In the genomic region with DNA sequence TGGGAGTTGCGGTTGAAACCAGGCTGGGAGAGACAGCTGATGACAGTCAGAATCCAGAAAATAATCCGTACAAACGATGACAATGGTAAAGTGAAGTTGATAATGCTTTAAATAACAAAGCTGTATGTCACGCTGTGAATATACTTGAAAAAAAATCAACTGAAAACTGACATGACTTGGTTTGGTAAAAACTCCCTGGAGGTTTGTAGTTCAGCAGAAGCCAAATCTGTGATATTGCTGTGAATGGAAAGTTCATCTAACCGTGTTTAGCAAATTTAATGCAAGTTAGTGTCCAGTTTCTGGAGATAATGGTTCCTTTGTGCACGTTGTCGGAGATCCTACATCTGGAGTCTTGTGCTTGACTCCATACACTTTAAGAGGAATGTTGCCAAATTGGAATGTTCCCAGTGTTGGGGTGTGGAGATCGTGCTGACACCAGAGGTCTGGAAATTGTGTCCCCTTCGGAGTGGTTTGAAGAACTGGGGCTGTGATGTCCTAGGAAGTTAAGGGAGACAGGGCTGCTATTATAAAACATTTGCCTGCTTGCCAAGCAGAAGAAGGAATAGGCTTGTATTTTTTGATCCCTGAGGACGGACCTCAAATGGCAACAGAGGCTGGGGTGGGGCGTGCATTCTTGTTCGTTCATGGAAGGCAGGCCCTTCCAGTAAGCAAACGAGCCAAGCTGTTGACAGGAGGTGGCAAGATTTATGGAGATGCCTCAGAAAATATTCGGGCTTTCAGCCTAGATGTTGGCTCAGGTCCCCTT, we compare ENCODE assay signal across 10 cellular contexts. TPM values are rescaled to one million over a fixed set of nuclear protein-coding genes. Genes with fewer than 3 reads are reported as not detected.
DNase-seq lines count a peak whose midpoint lies in the region; ATAC-seq, FAIRE-seq and TF ChIP-seq lines count a peak whose summit lies in the region.
"Had no signal": no experiment of that assay in that cellular context is flagged by ENCODE, and none has a peak within 500 bp of the region (broad histone marks: within the 10 kb centered on the region; RNA-seq: fewer than 3 reads in every experiment).

No MANE protein-coding gene starts in this region.

- in situ Hi-C loops in HepG2 (cut with HindIII; ENCODE audit: extremely low pct_ligation_motif_present, low pct_unique_long_range_greater_than_20kb) = no loop called here

- no peak for TF ChIP-seq EP300 in HepG2 (IDR thresholded peaks at IDR 0.05; ENCODE audit: low read depth in 2 of 2, low read length in 2 of 2)
- TF ChIP-seq EP300 in HepG2 (CRISPR knock-in tag; IDR thresholded peaks at IDR 0.05; ENCODE audit: borderline replicate concordance) = no peak

- no peaks in the 10 kb centered on the region for H3K9me2 ChIP-seq in OCI-LY7 (ENCODE audit: insufficient read depth, low read length)

- H3K9me3 Mint-ChIP-seq in activated CD4-positive, alpha-beta T cell treated with anti-CD3 and anti-CD28 coated beads, Interleukin-2, amount 10 ng/mL, durations not matched to agents 24 days and 14 days = peaks cover 4% of the 10 kb centered on the region
- H3K9me3 Mint-ChIP-seq in neural progenitor cell = peaks cover 8% of the 10 kb centered on the region

- H3F3A ChIP-seq in neural progenitor cell (ENCODE audit: low read depth) = no peaks in the 10 kb centered on the region

- H3K4me2 ChIP-seq in HepG2 (ENCODE audit: low read depth, low read length) (no peak overlapping the region), OCI-LY7 (ENCODE audit: low read length) (no peak overlapping the region), neural progenitor cell (no peak overlapping the region)

- no peak overlapping the region for H3K4me3 Mint-ChIP-seq in activated CD4-positive, alpha-beta T cell treated with anti-CD3 and anti-CD28 coated beads, Interleukin-2, amount 10 ng/mL, durations not matched to agents 24 days and 14 days
- no peak overlapping the region for H3K4me3 Mint-ChIP-seq in neural progenitor cell

- no peak for TF ChIP-seq POLR2A in HepG2 (IDR thresholded peaks at IDR 0.05; ENCODE audit: insufficient read depth in 1 of 2, low read depth in 2 of 2, low read length in 2 of 2)

- no peak for FAIRE-seq in HepG2 (lab: Jason Lieb, UNC)
- FAIRE-seq: islet of Langerhans had no signal

- no TSS peak for BruUV-seq in HepG2 (replicated peaks; lab: Mats Ljungman, UMichigan)
- no TSS peak for BruUV-seq in OCI-LY7 (replicated peaks; lab: Mats Ljungman, UMichigan)

- H3K4me3 ChIP-seq in liver (ENCODE audit: low read depth in 1 of 3, low read length in 3 of 3) (no peak overlapping the region), HepG2 (replicated peaks in 1 of 3; ENCODE audit: insufficient read depth in 1 of 3, low read depth in 2 of 3, low read length in 3 of 3) (no peak overlapping the region), OCI-LY7 (ENCODE audit: low read depth, low read length, poor library complexity, severe bottlenecking) (no peak overlapping the region), neural progenitor cell (no peak overlapping the region)

- H2AFZ ChIP-seq in HepG2 (ENCODE audit: low read length) (no peak overlapping the region), OCI-LY7 (ENCODE audit: low read length) (no peak overlapping the region), neural progenitor cell (replicated peaks) (no peak overlapping the region)

- no peak overlapping the region for H3K9ac ChIP-seq in liver (ENCODE audit: low read depth in 1 of 2, low read length in 2 of 2)
- H3K9ac ChIP-seq in HepG2 (ENCODE audit: insufficient read depth, low read depth, low read length) = no peak overlapping the region
- no peak overlapping the region for H3K9ac ChIP-seq in neural progenitor cell

- TF ChIP-seq CTCF in liver (IDR thresholded peaks at IDR 0.05; ENCODE audit: low read depth, low read length, missing input control) (no peak), HepG2 (CRISPR knock-in tag; IDR thresholded peaks at IDR 0.05) (no peak), OCI-LY7 (conservative IDR thresholded peaks at IDR 0.05; ENCODE audit: low read length) (no peak), neural progenitor cell (IDR thresholded peaks at IDR 0.05) (no peak)

- peaks cover 10% of the 10 kb centered on the region for H3K27me3 Mint-ChIP-seq in activated CD4-positive, alpha-beta T cell treated with anti-CD3 and anti-CD28 coated beads, Interleukin-2, amount 10 ng/mL, durations not matched to agents 24 days and 14 days
- H3K27me3 Mint-ChIP-seq in neural progenitor cell (ENCODE audit: insufficient read depth, low read depth) = no peaks in the 10 kb centered on the region

- intact Hi-C loops in HepG2 (cut with micrococcal nuclease; ENCODE audit: unreplicated experiment) = loop anchor here (10.0 kb wide), 1 partner anchor 150 kb away; no protein-coding TSS in a partner anchor
- intact Hi-C loops in activated CD4-positive, alpha-beta T cell treated with anti-CD3 and anti-CD28 coated beads, Interleukin-2, amount 10 ng/mL, durations not matched to agents 24 days and 14 days (cut with micrococcal nuclease) = no loop called here
- intact Hi-C loops in OCI-LY7 (cut with micrococcal nuclease; ENCODE audit: unreplicated experiment) = no loop called here

- H3K9me3 ChIP-seq in liver (ENCODE audit: control insufficient read depth in 4 of 4, low read length in 3 of 4) (no peaks in the 10 kb centered on the region), HepG2 (ENCODE audit: low read length) (no peaks in the 10 kb centered on the region), OCI-LY7 (ENCODE audit: low read length) (no peaks in the 10 kb centered on the region), neural progenitor cell (ENCODE audit: low read depth) (no peaks in the 10 kb centered on the region)

- H3K27me3 ChIP-seq in liver (ENCODE audit: control insufficient read depth in 4 of 4, insufficient read depth in 4 of 4, low read length in 3 of 4) (no peaks in the 10 kb centered on the region), HepG2 (ENCODE audit: control insufficient read depth in 1 of 2, insufficient read depth in 2 of 2, low read length in 2 of 2) (no peaks in the 10 kb centered on the region), neural progenitor cell (no peaks in the 10 kb centered on the region)

- POLR2A ChIA-PET in HepG2 (lab: Yijun Ruan, JAX) = no interaction called here
- POLR2A ChIA-PET in OCI-LY7 (lab: Charles Lee) = interaction anchor here (0.7 kb wide), 1 partner anchor 836 kb away, joined by 3 read pairs; no protein-coding TSS in a partner anchor

- peaks cover 8 to 49% (median 34%) of the 10 kb centered on the region in 4 donors for H3K4me1 ChIP-seq in liver (ENCODE audit: control insufficient read depth in 4 of 4, insufficient read depth in 4 of 4, low read length in 3 of 4)
- H3K4me1 ChIP-seq in HepG2 (ENCODE audit: insufficient read depth, low read length) = peaks cover 42% of the 10 kb centered on the region
- no peaks in the 10 kb centered on the region for H3K4me1 ChIP-seq in OCI-LY7 (ENCODE audit: insufficient read depth, low read length, poor library complexity, severe bottlenecking)
- H3K4me1 ChIP-seq in neural progenitor cell = peaks cover 3% of the 10 kb centered on the region

- WGBS in liver = 74% methylated on average over 14 of the region's 14 CpGs
- 95% methylated on average over 14 of the region's 14 CpGs for WGBS in HepG2 (ENCODE audit: low lambda C conversion rate)

- peaks cover 2% of the 10 kb centered on the region for H3K36me3 Mint-ChIP-seq in activated CD4-positive, alpha-beta T cell treated with anti-CD3 and anti-CD28 coated beads, Interleukin-2, amount 10 ng/mL, durations not matched to agents 24 days and 14 days (ENCODE audit: low read depth)
- peaks cover 12% of the 10 kb centered on the region for H3K36me3 Mint-ChIP-seq in neural progenitor cell

- TF ChIP-seq RAD21 in liver (IDR thresholded peaks at IDR 0.05) (no peak), HepG2 (CRISPR knock-in tag; IDR thresholded peaks at IDR 0.05) (no peak)

- H3K79me2 ChIP-seq in HepG2 (ENCODE audit: insufficient read depth, low read length) (peaks cover 46% of the 10 kb centered on the region), OCI-LY7 (ENCODE audit: insufficient read depth, low read depth, low read length) (no peaks in the 10 kb centered on the region), neural progenitor cell (ENCODE audit: low read depth) (peaks cover 14% of the 10 kb centered on the region)

- ATAC-seq in HepG2 = no peak

- no peak overlapping the region for H3K27ac Mint-ChIP-seq in activated CD4-positive, alpha-beta T cell treated with anti-CD3 and anti-CD28 coated beads, Interleukin-2, amount 10 ng/mL, durations not matched to agents 24 days and 14 days
- H3K27ac Mint-ChIP-seq in neural progenitor cell = no peak overlapping the region

- no peak for DNase-seq in HepG2 (ENCODE audit: low spot score)
- peak; percentile 60 for DNase-seq in fibroblast of peridontal ligament (ENCODE audit: extremely low read depth)
- peak in 41 of 56 donors; percentile 4 to 86 (median 48) for DNase-seq in nucleus accumbens (lab: John Stamatoyannopoulos, UW)
- DNase-seq in activated CD4-positive, alpha-beta T cell treated with anti-CD3 and anti-CD28 coated beads, Interleukin-2, amount 10 ng/mL, durations not matched to agents 24 days and 14 days = no peak
- no peak for DNase-seq in OCI-LY7 (ENCODE audit: low spot score)
- no peak for DNase-seq in neural progenitor cell (ENCODE audit: low spot score)
- DNase-seq in NCI-H128 (lab: John Stamatoyannopoulos, UW; ENCODE audit: unreplicated experiment) = no peak
- DNase-seq: ACHN had no signal

- H4K20me1 ChIP-seq in HepG2 (ENCODE audit: insufficient read depth, low read length) (no peaks in the 10 kb centered on the region), OCI-LY7 (ENCODE audit: insufficient read depth, low read length) (no peaks in the 10 kb centered on the region), neural progenitor cell (ENCODE audit: low read depth) (peaks cover 2% of the 10 kb centered on the region)

- H3K27ac ChIP-seq in liver (ENCODE audit: low read depth in 1 of 2, low read length in 2 of 2) (peak overlapping the region; percentile 43 to 58), HepG2 (ENCODE audit: extremely low read length, insufficient read depth, low read length) (no peak overlapping the region), OCI-LY7 (ENCODE audit: low read depth, low read length, poor library complexity, severe bottlenecking) (no peak overlapping the region), neural progenitor cell (no peak overlapping the region)

- H3K36me3 ChIP-seq in liver (ENCODE audit: control insufficient read depth in 4 of 4, insufficient read depth in 3 of 4, low read depth in 1 of 4, low read length in 3 of 4) (no peaks in the 10 kb centered on the region), HepG2 (replicated peaks in 1 of 2; ENCODE audit: control insufficient read depth in 1 of 2, insufficient read depth in 2 of 2, low read length in 2 of 2) (no peaks in the 10 kb centered on the region), OCI-LY7 (ENCODE audit: insufficient read depth, low read length) (no peaks in the 10 kb centered on the region), neural progenitor cell (no peaks in the 10 kb centered on the region)

- CTCF ChIA-PET in HepG2 (lab: Yijun Ruan, JAX; ENCODE audit: low intra/inter-chr PET ratio, low total read pairs) (no interaction called here), OCI-LY7 (lab: Charles Lee; ENCODE audit: unreplicated experiment) (no interaction called here)

- H3K4me1 Mint-ChIP-seq in activated CD4-positive, alpha-beta T cell treated with anti-CD3 and anti-CD28 coated beads, Interleukin-2, amount 10 ng/mL, durations not matched to agents 24 days and 14 days = peaks cover 22% of the 10 kb centered on the region
- H3K4me1 Mint-ChIP-seq in neural progenitor cell = peaks cover 18% of the 10 kb centered on the region

RNA-seq across cellular contexts. Expression of gene PPFIBP1, which starts 30.6 kb away (rescaled TPM):
- total RNA-seq in liver = 10 to 100 TPM; 10.5 to 65.8 TPM
- 10 to 100 TPM; 12.3 to 22.5 TPM for polyA plus RNA-seq in liver
- total RNA-seq in HepG2 (2016; rRNA removed; fragmentation: Illumina TruSeq; extraction: Trizol) = 21.8 and 32.0 TPM in 2 replicates
- total RNA-seq in HepG2 (2016; cell fraction: cytosol; rRNA removed; fragmentation: Illumina TruSeq; extraction: Trizol; ENCODE audit: low read depth) = 6.2 and 6.4 TPM in 2 replicates
- 21.0 and 26.5 TPM in 2 replicates for total RNA-seq in HepG2 (2016; cell fraction: insoluble cytoplasmic fraction; rRNA removed; fragmentation: Illumina TruSeq; extraction: Trizol)
- total RNA-seq in HepG2 (2016; cell fraction: membrane; rRNA removed; fragmentation: Illumina TruSeq; extraction: Trizol) = 8.1 and 10.1 TPM in 2 replicates
- 35.3 and 36.6 TPM in 2 replicates for total RNA-seq in HepG2 (2016; cell fraction: nucleus; rRNA removed; fragmentation: Illumina TruSeq; extraction: Trizol)
- polyA plus RNA-seq in HepG2 (2011; rRNA removed) = 16.2 and 19.6 TPM in 2 replicates
- polyA plus RNA-seq in HepG2 (2011; cell fraction: cytosol; rRNA removed) = 6.6 and 10.3 TPM in 2 replicates
- 19.9 and 28.8 TPM in 2 replicates for polyA plus RNA-seq in HepG2 (2011; cell fraction: nucleus; rRNA removed)
- 14.4 and 17.5 TPM in 2 replicates for polyA plus RNA-seq in HepG2 (2012)
- polyA plus RNA-seq in HepG2 (2016; cell fraction: cytosol; fragmentation: Illumina TruSeq; extraction: Trizol; ENCODE audit: low read depth) = 0.42 and 0.76 TPM in 2 replicates
- polyA plus RNA-seq in HepG2 (2016; cell fraction: insoluble cytoplasmic fraction; fragmentation: Illumina TruSeq; extraction: Trizol; ENCODE audit: low read depth) = 13.2 and 13.8 TPM in 2 replicates
- 1.9 and 2.3 TPM in 2 replicates for polyA plus RNA-seq in HepG2 (2016; cell fraction: membrane; fragmentation: Illumina TruSeq; extraction: Trizol; ENCODE audit: low read depth)
- 21.9 and 25.0 TPM in 2 replicates for polyA plus RNA-seq in HepG2 (2016; cell fraction: nucleus; fragmentation: Illumina TruSeq; extraction: Trizol; ENCODE audit: insufficient read depth, low read depth)
- 18.5 and 40.1 TPM in 2 replicates for polyA minus RNA-seq in HepG2 (2011; rRNA and poly(A)+ RNA removed; ENCODE audit: low replicate concordance)
- 15.6 and 16.2 TPM in 2 replicates for polyA minus RNA-seq in HepG2 (2011; cell fraction: cytosol; rRNA and poly(A)+ RNA removed)
- polyA minus RNA-seq in HepG2 (2011; cell fraction: nucleus; rRNA and poly(A)+ RNA removed) = 89.9 and 122 TPM in 2 replicates
- 29.0 and 32.0 TPM in 2 replicates for total RNA-seq in activated CD4-positive, alpha-beta T cell treated with anti-CD3 and anti-CD28 coated beads, Interleukin-2, amount 10 ng/mL, durations not matched to agents 24 days and 14 days
- total RNA-seq in OCI-LY7 (2014; rRNA removed; shearing (Covaris generic)) = 7.3 and 12.7 TPM in 2 replicates
- total RNA-seq in OCI-LY7 (2022) = 12.1 and 14.6 TPM in 2 replicates
- 36.5 and 61.7 TPM in 2 replicates for total RNA-seq in neural progenitor cell (ENCODE audit: low replicate concordance)

Comparison
In these comparisons a context has a peak if more than half of its experiments do, and no peak if none do; other contexts are left out.
1. H3K27ac ChIP-seq: peak in liver (2 of 2); none in HepG2 (single experiment), OCI-LY7 (single experiment) and neural progenitor cell (single experiment).
2. DNase-seq: peak in fibroblast of peridontal ligament (single experiment) and nucleus accumbens (41 of 56); none in HepG2 (single experiment), activated CD4-positive, alpha-beta T cell treated with anti-CD3 and anti-CD28 coated beads, Interleukin-2, amount 10 ng/mL, durations not matched to agents 24 days and 14 days (single experiment), OCI-LY7 (single experiment), neural progenitor cell (single experiment) and NCI-H128 (single experiment).